In genomic region chr2:102082591-102083586, GRCh38 we compare ENCODE assay signal across 8 cellular contexts. TPM values are rescaled to one million over a fixed set of nuclear protein-coding genes. Genes with fewer than 3 reads are reported as not detected.
DNase-seq lines count a peak whose midpoint lies in the region; ATAC-seq and TF ChIP-seq lines count a peak whose summit lies in the region.

No MANE protein-coding gene starts in this region.

- peak overlapping the region; percentile 97 for H3K27ac Mint-ChIP-seq in activated T-helper 17 cell treated with anti-CD3 and anti-CD28 coated beads, Interleukin-2, amount 50 U/mL, for 72 hours
- H3K27ac Mint-ChIP-seq in endothelial cell (ENCODE audit: unreplicated experiment): no peak overlapping the region

- H3K36me3 ChIP-seq in left ventricle myocardium inferior: no peaks in the 10 kb centered on the region

- H3K4me1 Mint-ChIP-seq in activated T-helper 17 cell treated with anti-CD3 and anti-CD28 coated beads, Interleukin-2, amount 50 U/mL, for 72 hours: peaks cover 31% of the 10 kb centered on the region
- peaks cover 8% of the 10 kb centered on the region for H3K4me1 Mint-ChIP-seq in endothelial cell (ENCODE audit: unreplicated experiment)

- intact Hi-C loops in left ventricle myocardium inferior (cut with micrococcal nuclease): no loop called here

- peak; percentile 40 for DNase-seq in GM13977 (ENCODE audit: low spot score)
- peak; percentile 81 for DNase-seq in NCI-H226
- DNase-seq in left ventricle myocardium inferior: no peak
- DNase-seq in stimulated activated CD4-positive, alpha-beta T cell treated with anti-CD3 and anti-CD28 coated beads, Interleukin-2, amount 100 ng/mL, for 4 hours (ENCODE audit: low read depth): peak; percentile 50
- DNase-seq in HPDE6-E6E7 (ENCODE audit: extremely low spot score): no peak
- no peak for DNase-seq in endothelial cell (ENCODE audit: low spot score)

- in situ Hi-C loops in GM13977 (cut with MboI; ENCODE audit: low pct_unique_long_range_greater_than_20kb, low sequenced_read_pairs, unreplicated experiment): no loop called here

- H3K27me3 ChIP-seq in left ventricle myocardium inferior (ENCODE audit: low read depth): no peaks in the 10 kb centered on the region

- H3K27me3 Mint-ChIP-seq in activated T-helper 17 cell treated with anti-CD3 and anti-CD28 coated beads, Interleukin-2, amount 50 U/mL, for 72 hours: no peaks in the 10 kb centered on the region
- no peaks in the 10 kb centered on the region for H3K27me3 Mint-ChIP-seq in endothelial cell (ENCODE audit: unreplicated experiment)

- peak; percentile 81 for ATAC-seq in HG02588 (IDR thresholded peaks at IDR 0.05; ENCODE audit: unreplicated experiment)
- ATAC-seq in activated T-helper 17 cell treated with anti-CD3 and anti-CD28 coated beads, Interleukin-2, amount 50 U/mL, for 72 hours (replicated peaks): peak; percentile 88

- peak overlapping the region; percentile 77 for H3K4me3 Mint-ChIP-seq in activated T-helper 17 cell treated with anti-CD3 and anti-CD28 coated beads, Interleukin-2, amount 50 U/mL, for 72 hours
- no peak overlapping the region for H3K4me3 Mint-ChIP-seq in endothelial cell (ENCODE audit: unreplicated experiment)

- no peaks in the 10 kb centered on the region for H3K9me3 ChIP-seq in left ventricle myocardium inferior (replicated peaks)

- H3K4me3 ChIP-seq in left ventricle myocardium inferior: no peak overlapping the region

- TF ChIP-seq CTCF in GM13977 (IDR thresholded peaks at IDR 0.05; ENCODE audit: extremely low read depth, insufficient read depth, missing control alignments): no peak
- no peak for TF ChIP-seq CTCF in left ventricle myocardium inferior (IDR thresholded peaks at IDR 0.05; ENCODE audit: borderline replicate concordance)
- TF ChIP-seq CTCF in endothelial cell (IDR thresholded peaks at IDR 0.05; ENCODE audit: unreplicated experiment): no peak

- peaks cover 4% of the 10 kb centered on the region for H3K9me3 Mint-ChIP-seq in activated T-helper 17 cell treated with anti-CD3 and anti-CD28 coated beads, Interleukin-2, amount 50 U/mL, for 72 hours
- H3K9me3 Mint-ChIP-seq in endothelial cell (ENCODE audit: unreplicated experiment): no peaks in the 10 kb centered on the region

- H3K4me1 ChIP-seq in left ventricle myocardium inferior: peaks cover 18% of the 10 kb centered on the region

- peaks cover 5% of the 10 kb centered on the region for H3K36me3 Mint-ChIP-seq in activated T-helper 17 cell treated with anti-CD3 and anti-CD28 coated beads, Interleukin-2, amount 50 U/mL, for 72 hours (ENCODE audit: low read depth)
- no peaks in the 10 kb centered on the region for H3K36me3 Mint-ChIP-seq in endothelial cell (ENCODE audit: low read depth, unreplicated experiment)

- H3K27ac ChIP-seq in left ventricle myocardium inferior (replicated peaks): peak overlapping the region; percentile 71

RNA-seq across cellular contexts. Expression of gene IL1R1, which starts 59.7 kb away (rescaled TPM):
- 10 to 100 TPM; 41.7 to 68.1 TPM for total RNA-seq in activated T-helper 17 cell treated with anti-CD3 and anti-CD28 coated beads, Interleukin-2, amount 50 U/mL, for 72 hours
- 22.6 TPM for total RNA-seq in left ventricle myocardium inferior
- 1.0 TPM for total RNA-seq in endothelial cell (ENCODE audit: unreplicated experiment)

Comparison
In these comparisons a context has a peak if more than half of its experiments do, and no peak if none do; other contexts are left out.
1. DNase-seq: peak in GM13977 (single experiment), NCI-H226 (single experiment) and stimulated activated CD4-positive, alpha-beta T cell treated with anti-CD3 and anti-CD28 coated beads, Interleukin-2, amount 100 ng/mL, for 4 hours (single experiment); none in left ventricle myocardium inferior (single experiment), HPDE6-E6E7 (single experiment) and endothelial cell (single experiment).
2. RNA of gene IL1R1, which starts 59.7 kb away (total RNA-seq): 41.7 to 68.1 TPM in activated T-helper 17 cell treated with anti-CD3 and anti-CD28 coated beads, Interleukin-2, amount 50 U/mL, for 72 hours and 22.6 TPM in left ventricle myocardium inferior (single experiment); 1.0 TPM in endothelial cell (single experiment); every median in the first group is over 10 times any median in the second.